ENCODE assay signal across 8 cellular contexts in genomic region chr6:5143625-5144311, GRCh38. TPM values are rescaled to one million over a fixed set of nuclear protein-coding genes. Genes with fewer than 3 reads are reported as not detected.
DNase-seq lines count a peak whose midpoint lies in the region; ATAC-seq and TF ChIP-seq lines count a peak whose summit lies in the region.

No MANE protein-coding gene starts in this region.

- intact Hi-C loops in IMR-90 (cut with micrococcal nuclease), result loop anchor here (1.0 to 5.0 kb wide), 8 partner anchors 71 to 1404 kb away; partner anchors contain the start of genes FARS2 and LYRM4

- 60% methylated on average over 3 of the region's 9 CpGs; no CpG with 5 or more reads in 1 of the 2 experiments for WGBS in IMR-90 (ENCODE audit: extremely low coverage in 2 of 2, insufficient read length in 1 of 2), 2 experiments

- H3K27me3 ChIP-seq in IMR-90 (ENCODE audit: control insufficient read depth, insufficient read depth, low read length) (no peaks in the 10 kb centered on the region), NT2/D1 (ENCODE audit: insufficient read depth, insufficient read length) (no peaks in the 10 kb centered on the region)

- H4K20me1 ChIP-seq in IMR-90 (ENCODE audit: insufficient read depth, low read length), result no peaks in the 10 kb centered on the region

- H3K56ac ChIP-seq in IMR-90 (ENCODE audit: extremely low read depth, insufficient read depth, low read length), result no peak overlapping the region

- in situ Hi-C loops in IMR-90 (cut with MboI; ENCODE audit: low sequenced_read_pairs), result loop anchor here (5.0 to 10.0 kb wide), 2 partner anchors 249 to 1401 kb away; no protein-coding TSS in a partner anchor

- POLR2A ChIA-PET in GM10248 (lab: Yijun Ruan, JAX), result no interaction called here
- POLR2A ChIA-PET in IMR-90 (lab: Charles Lee; ENCODE audit: unreplicated experiment), result interaction anchor here (0.6 kb wide), 1 partner anchor 62 kb away, joined by 3 read pairs; no protein-coding TSS in a partner anchor

- dilution Hi-C loops in IMR-90 (cut with HindIII; ENCODE audit: low sequenced_read_pairs, unreplicated experiment), result no loop called here

- no peak overlapping the region for H4K8ac ChIP-seq in IMR-90 (ENCODE audit: low read depth in 2 of 2, low read length in 2 of 2)

- H2BK5ac ChIP-seq in IMR-90 (ENCODE audit: low read depth, low read length, poor library complexity, severe bottlenecking), result no peak overlapping the region

- H3K4me2 ChIP-seq in IMR-90 (ENCODE audit: low read depth, low read length), result no peak overlapping the region

- no peaks in the 10 kb centered on the region for H3K79me1 ChIP-seq in IMR-90 (ENCODE audit: low read depth in 1 of 2, low read length in 2 of 2)

- no peak overlapping the region for H3K18ac ChIP-seq in IMR-90 (ENCODE audit: low read depth, low read length)

- no peak overlapping the region for H2AK9ac ChIP-seq in IMR-90 (replicated peaks; ENCODE audit: low read depth, low read length, poor library complexity)

- H3K4me1 ChIP-seq in IMR-90 (ENCODE audit: control insufficient read depth, insufficient read depth, low read length), result no peaks in the 10 kb centered on the region; the same call in 1 of the 2 replicates
- H3K4me1 ChIP-seq in NT2/D1 (ENCODE audit: insufficient read depth, insufficient read length), result no peaks in the 10 kb centered on the region

- no peak overlapping the region for H4K5ac ChIP-seq in IMR-90 (ENCODE audit: low read depth, low read length)

- no peaks in the 10 kb centered on the region for H3K36me3 ChIP-seq in IMR-90 (ENCODE audit: control insufficient read depth, insufficient read depth, low read length)
- H3K36me3 ChIP-seq in NT2/D1 (ENCODE audit: insufficient read depth, insufficient read length, low read length), result no peaks in the 10 kb centered on the region

- H3K4me3 Mint-ChIP-seq in activated CD8-positive, alpha-beta memory T cell treated with anti-CD3 and anti-CD28 coated beads, Interleukin-2, amount 10 ng/mL, durations not matched to agents 7 days and 5 days, result no peak overlapping the region
- no peak overlapping the region for H3K4me3 Mint-ChIP-seq in endothelial cell (ENCODE audit: unreplicated experiment)

- DNase-seq in GM10248 (ENCODE audit: extremely low spot score) (peak; percentile 78), IMR-90 (peak; percentile 77), NT2/D1 (ENCODE audit: low read depth, low spot score) (peak; percentile 46), endothelial cell (ENCODE audit: low spot score) (peak; percentile 84), myocyte (ENCODE audit: low read depth) (peak; percentile 87)
- DNase-seq in activated CD8-positive, alpha-beta memory T cell treated with anti-CD3 and anti-CD28 coated beads, Interleukin-2, amount 10 ng/mL, durations not matched to agents 7 days and 5 days, result peak; percentile 87
- peak; percentile 54 to 80 for DNase-seq in stimulated activated CD8-positive, alpha-beta memory T cell treated with anti-CD3 and anti-CD28 coated beads, Interleukin-4, amount 100 ng/mL, for 4 hours (ENCODE audit: low read depth in 2 of 2, low spot score in 1 of 2)

- H2BK120ac ChIP-seq in IMR-90 (ENCODE audit: low read depth, low read length), result no peak overlapping the region

- H2BK20ac ChIP-seq in IMR-90 (ENCODE audit: low read depth, low read length), result no peak overlapping the region

- CTCF ChIA-PET in GM10248 (lab: Yijun Ruan, JAX) (interaction anchor here (0.6 to 7.0 kb wide), 86 partner anchors 8 to 1403 kb away, joined by 3 to 122 read pairs (median 5); no protein-coding TSS in a partner anchor), IMR-90 (lab: Yijun Ruan, JAX) (interaction anchor here (0.5 to 2.7 kb wide), 29 partner anchors 8 to 1403 kb away, joined by 3 to 15 read pairs (median 4); no protein-coding TSS in a partner anchor)
- CTCF ChIA-PET in activated CD8-positive, alpha-beta memory T cell treated with anti-CD3 and anti-CD28 coated beads, Interleukin-2, amount 10 ng/mL, durations not matched to agents 7 days and 5 days (lab: Charles Lee), result interaction anchor here (0.5 to 2.9 kb wide), 57 partner anchors 9 to 1732 kb away, joined by 3 to 63 read pairs (median 4); partner anchors contain the start of gene FARS2

- BruUV-seq in IMR-90 (replicated peaks; lab: Mats Ljungman, UMichigan), result no TSS peak

- H3K4me1 Mint-ChIP-seq in activated CD8-positive, alpha-beta memory T cell treated with anti-CD3 and anti-CD28 coated beads, Interleukin-2, amount 10 ng/mL, durations not matched to agents 7 days and 5 days, result no peaks in the 10 kb centered on the region
- H3K4me1 Mint-ChIP-seq in endothelial cell (ENCODE audit: unreplicated experiment), result peaks cover 10% of the 10 kb centered on the region

- H3K9me3 ChIP-seq in IMR-90 (ENCODE audit: control insufficient read depth, insufficient read depth, low read length) (no peaks in the 10 kb centered on the region), NT2/D1 (ENCODE audit: insufficient read depth, low read length) (no peaks in the 10 kb centered on the region)

- no peak overlapping the region for H3K14ac ChIP-seq in IMR-90 (replicated peaks; ENCODE audit: low read depth, low read length)

- H3K4me3 ChIP-seq in IMR-90 (ENCODE audit: insufficient read depth, low read depth, low read length) (no peak overlapping the region), NT2/D1 (ENCODE audit: insufficient read length, low read depth) (no peak overlapping the region)

- no peaks in the 10 kb centered on the region for H3K9me1 ChIP-seq in IMR-90 (ENCODE audit: insufficient read depth, low read length)

- no peaks in the 10 kb centered on the region for H3K9me3 Mint-ChIP-seq in activated CD8-positive, alpha-beta memory T cell treated with anti-CD3 and anti-CD28 coated beads, Interleukin-2, amount 10 ng/mL, durations not matched to agents 7 days and 5 days (ENCODE audit: low read depth)
- no peaks in the 10 kb centered on the region for H3K9me3 Mint-ChIP-seq in endothelial cell (ENCODE audit: unreplicated experiment)

- no peaks in the 10 kb centered on the region for H3K36me3 Mint-ChIP-seq in activated CD8-positive, alpha-beta memory T cell treated with anti-CD3 and anti-CD28 coated beads, Interleukin-2, amount 10 ng/mL, durations not matched to agents 7 days and 5 days
- no peaks in the 10 kb centered on the region for H3K36me3 Mint-ChIP-seq in endothelial cell (ENCODE audit: low read depth, unreplicated experiment)

- no peak overlapping the region for H2BK15ac ChIP-seq in IMR-90 (ENCODE audit: low read depth, low read length)

- H2AK5ac ChIP-seq in IMR-90 (ENCODE audit: low read depth, low read length), result no peak overlapping the region

- TF ChIP-seq RAD21 in IMR-90 (IDR thresholded peaks at IDR 0.05; ENCODE audit: low read length), result peak; percentile 99

- H3K4ac ChIP-seq in IMR-90 (ENCODE audit: low read depth, low read length), result no peak overlapping the region

- peak; percentile 86 for TF ChIP-seq CTCF in GM10248 (IDR thresholded peaks at IDR 0.05; ENCODE audit: control extremely low read depth, extremely low read depth, low read depth, missing control alignments)
- peak; percentile 98 for TF ChIP-seq CTCF in IMR-90 (conservative IDR thresholded peaks at IDR 0.05; ENCODE audit: low read depth, low read length)
- TF ChIP-seq CTCF in endothelial cell (IDR thresholded peaks at IDR 0.05; ENCODE audit: unreplicated experiment), result peak; percentile 85

- no peak overlapping the region for H2AFZ ChIP-seq in IMR-90 (replicated peaks; ENCODE audit: low read length, poor library complexity)

- TF ChIP-seq POLR2A in IMR-90 (IDR thresholded peaks at IDR 0.05; ENCODE audit: low read depth, low read length), result no peak

- no peak overlapping the region for H3K27ac ChIP-seq in IMR-90 (ENCODE audit: insufficient read depth, low read length)

- H3K9ac ChIP-seq in IMR-90 (ENCODE audit: low read depth, low read length) (no peak overlapping the region), NT2/D1 (ENCODE audit: insufficient read length, low read depth) (no peak overlapping the region)

- H3K27me3 Mint-ChIP-seq in activated CD8-positive, alpha-beta memory T cell treated with anti-CD3 and anti-CD28 coated beads, Interleukin-2, amount 10 ng/mL, durations not matched to agents 7 days and 5 days, result no peaks in the 10 kb centered on the region
- H3K27me3 Mint-ChIP-seq in endothelial cell (ENCODE audit: unreplicated experiment), result peaks cover 1% of the 10 kb centered on the region

- no peak overlapping the region for H3K27ac Mint-ChIP-seq in activated CD8-positive, alpha-beta memory T cell treated with anti-CD3 and anti-CD28 coated beads, Interleukin-2, amount 10 ng/mL, durations not matched to agents 7 days and 5 days
- no peak overlapping the region for H3K27ac Mint-ChIP-seq in endothelial cell (ENCODE audit: unreplicated experiment)

- no peak overlapping the region for H4K91ac ChIP-seq in IMR-90 (ENCODE audit: insufficient read depth, low read depth, low read length)

- no peak overlapping the region for H3K23ac ChIP-seq in IMR-90 (ENCODE audit: low read depth, low read length)

- ATAC-seq in IMR-90 (ENCODE audit: low read depth), result peak; percentile 94
- ATAC-seq in activated CD8-positive, alpha-beta memory T cell treated with anti-CD3 and anti-CD28 coated beads, Interleukin-2, amount 10 ng/mL, durations not matched to agents 7 days and 5 days, result peak; percentile 86
- ATAC-seq in GM19023 (IDR thresholded peaks at IDR 0.05; ENCODE audit: unreplicated experiment), result no peak

TF ChIP-seq in IMR-90, 13 proteins besides CTCF, POLR2A, EP300 and RAD21:
- TF ChIP-seq CHD1 (IDR thresholded peaks at IDR 0.05; ENCODE audit: low read depth, low read length), result no peak
- TF ChIP-seq SMC3 (IDR thresholded peaks at IDR 0.05; ENCODE audit: low read depth, low read length), result peak; percentile 99

RNA-seq across cellular contexts. Expression of gene PPP1R3G, which starts 58.6 kb away (rescaled TPM):
- total RNA-seq in IMR-90 (2012; rRNA removed) (under 0.01 and 0.18 TPM in 2 replicates), endothelial cell (ENCODE audit: unreplicated experiment) (0.05 TPM), myocyte (0.31 and 1.0 TPM in 2 replicates)
- polyA plus RNA-seq in IMR-90 (2012; rRNA removed), result 0.09 and 0.10 TPM in 2 replicates
- 0.06 and 0.16 TPM in 2 replicates for polyA plus RNA-seq in IMR-90 (2012; cell fraction: cytosol; rRNA removed)
- polyA plus RNA-seq in IMR-90 (2012; cell fraction: nucleus; rRNA removed; ENCODE audit: low replicate concordance), result 0.09 and 0.10 TPM in 2 replicates
- total RNA-seq in activated CD8-positive, alpha-beta memory T cell treated with anti-CD3 and anti-CD28 coated beads, Interleukin-2, amount 10 ng/mL, durations not matched to agents 7 days and 5 days, result not detected
- 0.58 TPM for polyA plus RNA-seq in myocyte (2012)
